8 cellular contexts compared by ENCODE assay signal in genomic region chr2:10122500-10123280, GRCh38. TPM values are rescaled to one million over a fixed set of nuclear protein-coding genes. Genes with fewer than 3 reads are reported as not detected.
A peak's percentile ranks its signal among the peaks of the same experiment; 100 is the strongest.
DNase-seq lines count a peak whose midpoint lies in the region; ATAC-seq, FAIRE-seq and TF ChIP-seq lines count a peak whose summit lies in the region.

Gene RRM2 (plus strand): TSS chr2:10122739. CDS start chr2:10122799, 60 bp downstream.

- FAIRE-seq in GM19239 (lab: Jason Lieb, UNC) = peak; percentile 70

- POLR2A ChIA-PET in BJ (lab: Charles Lee) = no interaction called here

- no peak for TF ChIP-seq CTCF in BJ (IDR thresholded peaks at IDR 0.05; ENCODE audit: insufficient read depth, low read depth, low read length)
- no peak for TF ChIP-seq CTCF in chondrocyte (IDR thresholded peaks at IDR 0.05)

- peak within 1 kb of the TSS; percentile 97 for H3K4me3 Mint-ChIP-seq in chondrocyte (ENCODE audit: unreplicated experiment)

- DNase-seq in BJ (ENCODE audit: low read depth) (no peak), GM19239 (ENCODE audit: insufficient read length, low spot score) (peak; percentile 79), NCI-H510A treated with DMSO at 0.1 percent for 48 hours (lab: John Stamatoyannopoulos, UW) (peak; percentile 93), chondrocyte (ENCODE audit: low spot score) (peak; percentile 97), kidney tubule cell (ENCODE audit: low spot score) (peak; percentile 92)
- peak; percentile 82 for DNase-seq in activated CD4-positive, alpha-beta T cell treated with anti-CD3 and anti-CD28 coated beads for 1 hour
- DNase-seq in stimulated activated CD4-positive, alpha-beta T cell treated with anti-CD3 and anti-CD28 coated beads, Interleukin-1b, Interleukin-23, amount 100 ng/mL, for 1 hour (ENCODE audit: low read depth in 2 of 2) = peak; percentile 63 to 76

- no peaks in the 10 kb centered on the region for H3K36me3 Mint-ChIP-seq in chondrocyte (ENCODE audit: low read depth)

- H3K27me3 Mint-ChIP-seq in chondrocyte (ENCODE audit: low read depth) = no peaks in the 10 kb centered on the region

- no peaks in the 10 kb centered on the region for H3K36me3 ChIP-seq in BJ (ENCODE audit: control insufficient read depth, insufficient read depth, low read length)

- no peaks in the 10 kb centered on the region for H3K9me3 Mint-ChIP-seq in chondrocyte (ENCODE audit: low read depth)

- peak within 1 kb of the TSS; percentile 80 for H3K4me3 ChIP-seq in BJ (ENCODE audit: low read depth, low read length)

- peak within 1 kb of the TSS; percentile 95 for H3K27ac Mint-ChIP-seq in chondrocyte (ENCODE audit: unreplicated experiment)

- peak; percentile 68 for ATAC-seq in HG03442 (IDR thresholded peaks at IDR 0.05; ENCODE audit: unreplicated experiment)

- H3K27me3 ChIP-seq in BJ (ENCODE audit: control insufficient read depth, insufficient read depth, low read length) = no peaks in the 10 kb centered on the region

- peaks cover 40% of the 10 kb centered on the region for H3K4me1 Mint-ChIP-seq in chondrocyte (ENCODE audit: low read depth)

- CTCF ChIA-PET in BJ (lab: Yijun Ruan, JAX) = interaction anchor here (0.6 to 12.4 kb wide), 4 partner anchors 21 to 564 kb away, joined by 3 to 136 read pairs (median 49); no protein-coding TSS in a partner anchor

RNA-seq across cellular contexts. Expression of gene RRM2, which starts in this region (rescaled TPM):
- polyA plus RNA-seq in BJ (2011; rRNA removed) = 23.5 and 31.8 TPM in 2 replicates
- polyA minus RNA-seq in BJ (2011; rRNA and poly(A)+ RNA removed) = 19.2 and 19.6 TPM in 2 replicates
- total RNA-seq in chondrocyte = 25.7 to 48.3 TPM (median 26.0 TPM) in 3 replicates
